ENCODE assay signal across 13 cellular contexts in genomic region chr11:59175104-59175503, GRCh38. TPM values are rescaled to one million over a fixed set of nuclear protein-coding genes. Genes with fewer than 3 reads are reported as not detected.
DNase-seq lines count a peak whose midpoint lies in the region; ATAC-seq and TF ChIP-seq lines count a peak whose summit lies in the region.
"Had no signal": no experiment of that assay in that cellular context is flagged by ENCODE, and none has a peak within 500 bp of the region (broad histone marks: within the 10 kb centered on the region; RNA-seq: fewer than 3 reads in every experiment).

No MANE protein-coding gene starts in this region.

- no peak overlapping the region for H2AFZ ChIP-seq in smooth muscle cell (ENCODE audit: low read depth)

- H3K27ac ChIP-seq in cingulate gyrus (ENCODE audit: low read depth, low read length) (peak overlapping the region; percentile 0), lung (ENCODE audit: low read depth in 1 of 2, low read length in 1 of 2) (peak overlapping the region in 1 of 2 donors; percentile 68), smooth muscle cell (ENCODE audit: low read depth) (peak overlapping the region; percentile 85)
- H3K27ac ChIP-seq: cardiac muscle cell had no signal

- peaks cover 25% of the 10 kb centered on the region for H3K79me2 ChIP-seq in smooth muscle cell (ENCODE audit: low read depth)

- peaks cover 12% of the 10 kb centered on the region for H3F3A ChIP-seq in smooth muscle cell (ENCODE audit: low read depth)

- H3K36me3 ChIP-seq in MG63 (peaks cover 54% of the 10 kb centered on the region), lung (ENCODE audit: control insufficient read depth in 2 of 2, insufficient read depth in 2 of 2, low read length in 2 of 2) (no peaks in the 10 kb centered on the region), smooth muscle cell (ENCODE audit: low read depth) (no peaks in the 10 kb centered on the region)
- H3K36me3 ChIP-seq: cardiac muscle cell had no signal

- H3K9me3 ChIP-seq in MG63 = peaks cover 4% of the 10 kb centered on the region; the same call in 1 of the 2 replicates
- H3K9me3 ChIP-seq in lung (ENCODE audit: control insufficient read depth in 2 of 2, insufficient read depth in 1 of 2, low read length in 1 of 2) = no peaks in the 10 kb centered on the region
- H3K9me3 ChIP-seq in smooth muscle cell (replicated peaks; ENCODE audit: low read depth) = no peaks in the 10 kb centered on the region

- no peak for TF ChIP-seq CTCF in lung (IDR thresholded peaks at IDR 0.05; ENCODE audit: control extremely low read depth, extremely low read depth)
- no peak for TF ChIP-seq CTCF in smooth muscle cell (IDR thresholded peaks at IDR 0.05; ENCODE audit: borderline replicate concordance, insufficient read depth, poor library complexity, severe bottlenecking)

- H3K4me1 ChIP-seq in lung (ENCODE audit: control insufficient read depth in 2 of 2, insufficient read depth in 2 of 2, low read length in 2 of 2) (peaks cover 0 to 9% of the 10 kb centered on the region in 2 donors), smooth muscle cell (ENCODE audit: low read depth) (peaks cover 35% of the 10 kb centered on the region)

- WGBS in lung, 2 donors = 47 to 77% methylated on average over 4 of the region's 4 CpGs
- WGBS in smooth muscle cell (ENCODE audit: low lambda C conversion rate) = 24% methylated on average over 4 of the region's 4 CpGs

- peak overlapping the region; percentile 62; the same call in 1 of the 2 replicates for H3K4me3 ChIP-seq in MG63
- no peak overlapping the region for H3K4me3 ChIP-seq in lung
- H3K4me3 ChIP-seq in smooth muscle cell = peak overlapping the region; percentile 78
- H3K4me3 ChIP-seq: cardiac muscle cell, K562 had no signal

- H3K9ac ChIP-seq in smooth muscle cell (ENCODE audit: low read depth) = peak overlapping the region; percentile 68

- H3K27me3 ChIP-seq in MG63 (no peaks in the 10 kb centered on the region), lung (ENCODE audit: control insufficient read depth, insufficient read depth) (no peaks in the 10 kb centered on the region), smooth muscle cell (ENCODE audit: low read depth) (no peaks in the 10 kb centered on the region)

- peaks cover 16% of the 10 kb centered on the region for H4K20me1 ChIP-seq in smooth muscle cell (ENCODE audit: low read depth)

- ATAC-seq in lung (ENCODE audit: insufficient read depth, low FRiP score) = no peak
- ATAC-seq in GM21447 (IDR thresholded peaks at IDR 0.05; ENCODE audit: unreplicated experiment) = no peak
- ATAC-seq: K562 had no signal

- peak overlapping the region; percentile 98 for H3K4me2 ChIP-seq in smooth muscle cell

- no peak for DNase-seq in MG63
- DNase-seq in lung (ENCODE audit: low spot score) = peak; percentile 35
- DNase-seq in smooth muscle cell (lab: John Stamatoyannopoulos, UW; ENCODE audit: unreplicated experiment) = no peak
- DNase-seq in NCI-H2107 (lab: John Stamatoyannopoulos, UW) = no peak
- no peak for DNase-seq in HT-29 (ENCODE audit: low spot score)
- no peak for DNase-seq in D341Med (ENCODE audit: low spot score)
- DNase-seq: SHP77 had no signal

RNA-seq across cellular contexts. Expression of gene DTX4, which starts 3.2 kb away (rescaled TPM):
- 18.8 and 22.7 TPM in 2 replicates for total RNA-seq in MG63 (2014; rRNA removed; shearing (Covaris generic); ENCODE audit: low replicate concordance)
- total RNA-seq in lung (10 to 100 TPM; 44.6 to 51.6 TPM), smooth muscle cell (13.0 and 14.2 TPM in 2 replicates)
- polyA plus RNA-seq in lung (10 to 100 TPM; 14.7 to 25.0 TPM), smooth muscle cell (10.2 and 14.1 TPM in 2 replicates)
- 20.8 and 22.6 TPM in 2 replicates for total RNA-seq in HT-29 (2014; rRNA removed; shearing (Covaris generic))

RNA-seq across cellular contexts. Expression of gene FAM111A, which starts 32.4 kb away (rescaled TPM):
- total RNA-seq in MG63 (2014; rRNA removed; shearing (Covaris generic); ENCODE audit: low replicate concordance) = 51.9 and 55.0 TPM in 2 replicates
- total RNA-seq in lung (10 to 100 TPM; 34.1 to 73.3 TPM), smooth muscle cell (14.3 and 36.8 TPM in 2 replicates)
- polyA plus RNA-seq in lung (10 to 100 TPM; 14.9 to 44.8 TPM), smooth muscle cell (6.2 and 11.1 TPM in 2 replicates)
- 43.6 and 51.9 TPM in 2 replicates for total RNA-seq in HT-29 (2014; rRNA removed; shearing (Covaris generic))

RNA-seq across cellular contexts. Expression of gene MPEG1, which starts 37.6 kb away (rescaled TPM):
- not detected in 2 replicates for total RNA-seq in MG63 (2014; rRNA removed; shearing (Covaris generic); ENCODE audit: low replicate concordance)
- total RNA-seq in lung = 10 to 100 TPM; 28.1 to 45.6 TPM
- 10 to 100 TPM in 1 of 2 donors, 1 to 10 TPM in 1; 7.0 to 63.5 TPM for polyA plus RNA-seq in lung
- total RNA-seq in smooth muscle cell = 0.13 TPM in 1 of 2 replicates, not detected in the other
- polyA plus RNA-seq in smooth muscle cell = 0.07 TPM in 1 of 2 replicates, not detected in the other
- not detected in 2 replicates for total RNA-seq in HT-29 (2014; rRNA removed; shearing (Covaris generic))
- total RNA-seq: cardiac muscle cell, H4, lung microvascular endothelial cell had no signal
- polyA plus RNA-seq: cardiac muscle cell, K562 had no signal

Comparison
In these comparisons a context has a peak if more than half of its experiments do, and no peak if none do; other contexts are left out.
1. RNA of gene MPEG1, which starts 37.6 kb away (total RNA-seq): 28.1 to 45.6 TPM in lung; 0.13 TPM in smooth muscle cell, not detected in MG63 and not detected in HT-29; every median in the first group is over 10 times any median in the second.